In genomic region chr6:18020545-18020944, GRCh38 we compare ENCODE assay signal across 7 cellular contexts. TPM values are rescaled to one million over a fixed set of nuclear protein-coding genes. Genes with fewer than 3 reads are reported as not detected.
DNase-seq lines count a peak whose midpoint lies in the region; ATAC-seq, FAIRE-seq and TF ChIP-seq lines count a peak whose summit lies in the region.
"Not testable (repeated sequence)": the region's sequence is repeated elsewhere in the genome, so short reads cannot be mapped to it uniquely, and the experiment has no call there.

No MANE protein-coding gene starts in this region.

- H3K27ac Mint-ChIP-seq in H9: peak overlapping the region in 2 of 3 experiments; percentile 11 to 62; a peak in 4 of 7 replicates
- peak overlapping the region; percentile 26 for H3K27ac Mint-ChIP-seq in mesothelial cell of epicardium
- H3K27ac Mint-ChIP-seq in neural progenitor cell: peak overlapping the region; percentile 14

- CTCF ChIA-PET in K562 (lab: Yijun Ruan, JAX; ENCODE audit: low intra/inter-chr PET ratio): not testable (repeated sequence)

- H3K27me3 ChIP-seq in H9 (ENCODE audit: insufficient read depth, low read length); WERI-Rb-1 (ENCODE audit: insufficient read depth, low read depth, severe bottlenecking); K562 (ENCODE audit: control insufficient read depth in 2 of 2, insufficient read depth in 2 of 2, low read length in 2 of 2); hepatocyte; neural progenitor cell; testis: not testable (repeated sequence)

- H3K9me3 Mint-ChIP-seq in H9, mesothelial cell of epicardium, neural progenitor cell: not testable (repeated sequence)

- WGBS in H9 (ENCODE audit: extremely low coverage, insufficient read length, low lambda C conversion rate): no CpG with 5 or more reads among the region's 5 CpGs
- WGBS in K562 (ENCODE audit: insufficient coverage, low coverage, missing lambda C conversion rate): 52% methylated on average over 5 of the region's 5 CpGs
- 82% methylated on average over 5 of the region's 5 CpGs for WGBS in hepatocyte (ENCODE audit: low lambda C conversion rate, missing lambda C conversion rate)
- 49 to 59% methylated on average over 5 of the region's 5 CpGs for WGBS in testis, 2 donors

- H4K8ac ChIP-seq in H9 (replicated peaks; ENCODE audit: insufficient read length, low read depth, low read length): not testable (repeated sequence)

- FAIRE-seq in K562 (lab: Jason Lieb, UNC): not testable (repeated sequence)

- H3K9ac ChIP-seq in H9 (ENCODE audit: extremely low read depth, insufficient read length, low read length); K562 (ENCODE audit: insufficient read depth in 1 of 2, low read depth in 2 of 2, low read length in 2 of 2); neural progenitor cell: not testable (repeated sequence)

- H2BK15ac ChIP-seq in H9 (ENCODE audit: low read depth, low read length): not testable (repeated sequence)

- not testable (repeated sequence) for DNase-seq in H9; K562 (ENCODE audit: extremely low read depth in 1 of 4, low spot score in 3 of 4); hepatocyte (ENCODE audit: low spot score); mesothelial cell of epicardium (ENCODE audit: low spot score in 2 of 2, unreplicated experiment in 2 of 2); neural progenitor cell (ENCODE audit: low spot score)
- DNase-seq in WERI-Rb-1 (peak; percentile 2), testis (peak; percentile 55)

- not testable (repeated sequence) for H3K4me2 ChIP-seq in H9 (ENCODE audit: insufficient read depth, insufficient read length, low read length); K562 (ENCODE audit: insufficient read depth, low read length); hepatocyte; neural progenitor cell

- not testable (repeated sequence) for H3K4ac ChIP-seq in H9 (ENCODE audit: low read depth, low read length)

- H3K27me3 Mint-ChIP-seq in H9 (ENCODE audit: low read depth); mesothelial cell of epicardium (ENCODE audit: low read depth); neural progenitor cell (ENCODE audit: insufficient read depth, low read depth): not testable (repeated sequence)

- not testable (repeated sequence) for H2BK12ac ChIP-seq in H9 (ENCODE audit: insufficient read length, low read depth, low read length)

- H4K5ac ChIP-seq in H9 (ENCODE audit: insufficient read length, low read depth, low read length): not testable (repeated sequence)

- H3K79me2 ChIP-seq in H9 (ENCODE audit: insufficient read depth, low read length); K562 (ENCODE audit: control insufficient read depth, insufficient read depth, low read length); hepatocyte; neural progenitor cell (ENCODE audit: low read depth): not testable (repeated sequence)

- not testable (repeated sequence) for H3K23ac ChIP-seq in H9 (ENCODE audit: insufficient read length, low read depth, low read length)

- not testable (repeated sequence) for H3K9me3 ChIP-seq in H9 (ENCODE audit: control insufficient read depth, low read depth, low read length); WERI-Rb-1 (ENCODE audit: severe bottlenecking); K562 (replicated peaks; ENCODE audit: control insufficient read depth, insufficient read depth, low read depth, low read length); hepatocyte (ENCODE audit: low read depth); neural progenitor cell (ENCODE audit: low read depth); testis

- H3K4me1 ChIP-seq in H9 (ENCODE audit: insufficient read depth, low read length): peaks cover 12% of the 10 kb centered on the region
- not testable (repeated sequence) for H3K4me1 ChIP-seq in K562 (replicated peaks in 1 of 2; ENCODE audit: control insufficient read depth in 2 of 2, insufficient read depth in 2 of 2, low read length in 2 of 2); hepatocyte (ENCODE audit: insufficient read depth); testis
- peaks cover 21% of the 10 kb centered on the region for H3K4me1 ChIP-seq in neural progenitor cell

- H3T11ph ChIP-seq in H9 (ENCODE audit: low read length): not testable (repeated sequence)

- not testable (repeated sequence) for H4K91ac ChIP-seq in H9 (ENCODE audit: insufficient read length, low read depth, low read length)

- not testable (repeated sequence) for H3K27ac ChIP-seq in H9 (ENCODE audit: insufficient read length, low read depth, low read length); WERI-Rb-1; K562 (ENCODE audit: extremely low read depth, low read depth, low read length); hepatocyte; neural progenitor cell; testis

- H3K4me1 Mint-ChIP-seq in H9 (peaks cover 53 to 60% of the 10 kb centered on the region in 2 experiments), mesothelial cell of epicardium (peaks cover 52% of the 10 kb centered on the region), neural progenitor cell (peaks cover 32% of the 10 kb centered on the region)

- H2AFZ ChIP-seq in H9 (ENCODE audit: low read length); K562 (ENCODE audit: low read depth, low read length): not testable (repeated sequence)
- H2AFZ ChIP-seq in hepatocyte (peak overlapping the region; percentile 20), neural progenitor cell (replicated peaks) (peak overlapping the region; percentile 85)

- peaks cover 31% of the 10 kb centered on the region for H3F3A ChIP-seq in neural progenitor cell (ENCODE audit: low read depth)

- H3K36me3 Mint-ChIP-seq in H9 (ENCODE audit: insufficient read depth in 1 of 3, low read depth in 3 of 3): peaks cover 0 to 11% (median 2%) of the 10 kb centered on the region in 3 experiments; a peak in 3 of 7 replicates
- not testable (repeated sequence) for H3K36me3 Mint-ChIP-seq in mesothelial cell of epicardium, neural progenitor cell

- intact Hi-C loops in K562 (cut with micrococcal nuclease); testis (cut with DNase I; ENCODE audit: low total_unique reads): not testable (repeated sequence)

- TF ChIP-seq CTCF in H9 (conservative IDR thresholded peaks at IDR 0.05); WERI-Rb-1 (IDR thresholded peaks at IDR 0.05; ENCODE audit: low read depth, low read length); K562 (IDR thresholded peaks at IDR 0.05 in 2 of 3, conservative IDR thresholded peaks at IDR 0.05 in 1 of 3; ENCODE audit: insufficient read depth in 2 of 3, low read depth in 1 of 3, low read length in 3 of 3); hepatocyte (IDR thresholded peaks at IDR 0.05; ENCODE audit: poor library complexity); mesothelial cell of epicardium (IDR thresholded peaks at IDR 0.05; ENCODE audit: unreplicated experiment); neural progenitor cell (IDR thresholded peaks at IDR 0.05); testis (IDR thresholded peaks at IDR 0.05): not testable (repeated sequence)

- not testable (repeated sequence) for H2BK5ac ChIP-seq in H9 (ENCODE audit: insufficient read length, low read length)

- not testable (repeated sequence) for H3K18ac ChIP-seq in H9 (ENCODE audit: insufficient read length, low read depth, low read length)

- not testable (repeated sequence) for H2AK5ac ChIP-seq in H9 (ENCODE audit: insufficient read length, low read length)

- H2BK20ac ChIP-seq in H9 (ENCODE audit: low read depth, low read length, poor library complexity, severe bottlenecking): not testable (repeated sequence)

- not testable (repeated sequence) for H3K79me1 ChIP-seq in H9 (ENCODE audit: insufficient read depth, low read depth, low read length, poor library complexity, severe bottlenecking)

- TF ChIP-seq RAD21 in K562 (CRISPR knock-in tag; conservative IDR thresholded peaks at IDR 0.05 in 1 of 2, IDR thresholded peaks at IDR 0.05 in 1 of 2): not testable (repeated sequence)

- H3K4me3 Mint-ChIP-seq in H9, mesothelial cell of epicardium, neural progenitor cell: not testable (repeated sequence)

- ATAC-seq in K562: not testable (repeated sequence)

- not testable (repeated sequence) for H3K56ac ChIP-seq in H9 (ENCODE audit: insufficient read length, low read depth, low read length)

- H3K9me2 ChIP-seq in hepatocyte (replicated peaks; ENCODE audit: insufficient read depth): not testable (repeated sequence)

- not testable (repeated sequence) for H3K23me2 ChIP-seq in H9 (ENCODE audit: insufficient read length, low read depth, low read length, poor library complexity, severe bottlenecking)

- POLR2A ChIA-PET in K562 (lab: Yijun Ruan, JAX): interaction anchor here (0.6 to 0.9 kb wide), 2 partner anchors 14 to 19 kb away, joined by 3 to 5 read pairs; no protein-coding TSS in a partner anchor

- not testable (repeated sequence) for H3K9me1 ChIP-seq in K562 (ENCODE audit: control insufficient read depth, insufficient read depth, low read length)

- in situ Hi-C loops in K562 (cut with MboI): not testable (repeated sequence)

- H4K20me1 ChIP-seq in H9 (ENCODE audit: control insufficient read depth, insufficient read depth, insufficient read length); K562 (replicated peaks; ENCODE audit: control insufficient read depth, insufficient read depth, low read length); hepatocyte (ENCODE audit: insufficient read depth, poor library complexity, severe bottlenecking); neural progenitor cell (ENCODE audit: low read depth): not testable (repeated sequence)

- not testable (repeated sequence) for H3K36me3 ChIP-seq in WERI-Rb-1; K562 (ENCODE audit: control insufficient read depth, insufficient read depth, low read length); hepatocyte (replicated peaks; ENCODE audit: insufficient read depth, low read depth); neural progenitor cell; testis (ENCODE audit: low read depth, missing control alignments)

- not testable (repeated sequence) for TF ChIP-seq POLR2A in K562 (conservative IDR thresholded peaks at IDR 0.05); testis (IDR thresholded peaks at IDR 0.05)

- not testable (repeated sequence) for BruUV-seq in K562 (replicated peaks; lab: Mats Ljungman, UMichigan)

- not testable (repeated sequence) for H2BK120ac ChIP-seq in H9 (ENCODE audit: low read depth, low read length, poor library complexity, severe bottlenecking)

- H3K14ac ChIP-seq in H9 (ENCODE audit: insufficient read depth, low read length): not testable (repeated sequence)

- not testable (repeated sequence) for H3K4me3 ChIP-seq in WERI-Rb-1 (ENCODE audit: low read depth, low read length); K562; hepatocyte; neural progenitor cell
- peak overlapping the region; percentile 41 to 56 for H3K4me3 ChIP-seq in testis

- TF ChIP-seq EP300 in K562 (IDR thresholded peaks at IDR 0.05; ENCODE audit: low read length): not testable (repeated sequence)

RNA-seq across cellular contexts. Expression of gene KIF13A, which starts 33.1 kb away (rescaled TPM):
- total RNA-seq in H9 (2021) (38.2 and 43.1 TPM in 2 replicates), K562 (2014; rRNA removed) (21.0 and 30.1 TPM in 2 replicates), K562 (2014; rRNA removed; fragmentation: Illumina TruSeq; extraction: Trizol) (37.5 and 39.3 TPM in 2 replicates), K562 (2015; rRNA removed; fragmentation: Illumina TruSeq; extraction: Trizol) (43.2 and 44.3 TPM in 2 replicates), K562 (2021) (30.1 and 33.8 TPM in 2 replicates), hepatocyte (27.9 TPM in 2 replicates), mesothelial cell of epicardium (52.2 to 57.0 TPM (median 54.4 TPM) in 3 replicates), neural progenitor cell (ENCODE audit: low replicate concordance) (26.0 and 29.0 TPM in 2 replicates), testis (10 to 100 TPM; 27.7 to 28.7 TPM)
- 104 and 140 TPM in 2 replicates for total RNA-seq in K562 (2011; cell fraction: chromatin; rRNA removed; ENCODE audit: low replicate concordance)
- total RNA-seq in K562 (2011; cell fraction: nucleolus; rRNA removed): 46.7 and 52.6 TPM in 2 replicates
- 47.2 and 119 TPM in 2 replicates for total RNA-seq in K562 (2011; cell fraction: nucleoplasm; rRNA removed)
- polyA plus RNA-seq in K562 (2011; rRNA removed) (29.5 and 31.8 TPM in 2 replicates), K562 (2014; fragmentation: Illumina TruSeq; extraction: Trizol) (28.2 and 29.7 TPM in 2 replicates), K562 (2014; fragmentation: Nextera tagmentation; extraction: Ambion mirVana) (1 to 10 TPM; 3.6 to 4.3 TPM), K562 (2014; rRNA removed) (22.5 and 22.6 TPM in 2 replicates), hepatocyte (13.0 and 16.2 TPM in 2 replicates), testis (ENCODE audit: insufficient read depth, low read depth, low replicate concordance) (20.8 TPM)
- polyA plus RNA-seq in K562 (2011; cell fraction: cytosol; rRNA removed): 15.8 and 22.8 TPM in 2 replicates
- 33.0 and 34.3 TPM in 2 replicates for polyA plus RNA-seq in K562 (2011; cell fraction: nucleus; rRNA removed)
- polyA plus RNA-seq in K562 (2012): 25.3 and 25.9 TPM in 2 replicates
- 58.2 and 66.9 TPM in 2 replicates for polyA minus RNA-seq in K562 (2011; rRNA and poly(A)+ RNA removed)
- polyA minus RNA-seq in K562 (2011; cell fraction: cytosol; rRNA and poly(A)+ RNA removed): 27.8 and 31.0 TPM in 2 replicates
- 52.9 and 92.3 TPM in 2 replicates for polyA minus RNA-seq in K562 (2011; cell fraction: nucleus; rRNA and poly(A)+ RNA removed)
